In the genomic region with DNA sequence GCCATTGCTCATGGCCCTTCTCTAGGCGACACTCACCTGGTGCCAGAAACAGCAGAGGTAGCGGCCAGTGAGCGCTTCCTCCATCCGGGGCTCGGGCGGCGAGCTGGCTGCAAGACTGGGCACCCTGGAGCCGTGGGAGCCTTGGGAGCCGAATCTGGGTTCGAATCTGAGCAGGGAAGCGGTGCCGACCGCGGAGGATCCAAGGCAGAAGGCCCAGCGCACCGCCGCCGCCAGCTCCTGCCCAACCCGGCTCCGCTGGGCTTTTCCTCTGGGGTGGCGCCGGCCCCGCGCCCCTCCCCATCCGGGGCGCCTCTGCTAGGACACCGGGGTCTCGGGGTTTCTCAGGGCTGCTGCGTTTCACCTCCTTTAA, we compare ENCODE assay signal across 19 cellular contexts. TPM values are rescaled to one million over a fixed set of nuclear protein-coding genes. Genes with fewer than 3 reads are reported as not detected.
DNase-seq lines count a peak whose midpoint lies in the region; ATAC-seq and TF ChIP-seq lines count a peak whose summit lies in the region.
"Had no signal": no experiment of that assay in that cellular context is flagged by ENCODE, and none has a peak within 500 bp of the region (broad histone marks: within the 10 kb centered on the region; RNA-seq: fewer than 3 reads in every experiment).

No MANE protein-coding gene starts in this region.

- peak overlapping the region; percentile 45; the same call in 1 of the 2 replicates for H3K9ac ChIP-seq in ES-I3 (ENCODE audit: low read depth, low read length)
- H3K9ac ChIP-seq in iPS-15b (ENCODE audit: low read depth, low read length), result no peak overlapping the region
- H3K9ac ChIP-seq: KMS-11 had no signal

- peaks cover 27% of the 10 kb centered on the region for H3K27me3 Mint-ChIP-seq in brain

- H3K36me3 ChIP-seq in ES-I3 (ENCODE audit: insufficient read depth, low read length) (no peaks in the 10 kb centered on the region), iPS-15b (ENCODE audit: control insufficient read depth, insufficient read depth, low read length) (peaks cover 2% of the 10 kb centered on the region)

- peaks cover 4% of the 10 kb centered on the region; the same call in 1 of the 2 replicates for H3K4me1 ChIP-seq in ES-I3 (ENCODE audit: insufficient read depth, low read length)
- H3K4me1 ChIP-seq in iPS-15b (ENCODE audit: control insufficient read depth, insufficient read depth, low read length), result no peaks in the 10 kb centered on the region

- H3K36me3 Mint-ChIP-seq in brain, result no peaks in the 10 kb centered on the region
- H3K36me3 Mint-ChIP-seq: activated naive CD4-positive, alpha-beta T cell treated with anti-CD3 and anti-CD28 coated beads, Interleukin-2, amount 50 U/mL, for 72 hours; CD8-positive, alpha-beta memory T cell; mesothelial cell of epicardium had no signal

- peaks cover 0 to 3% (median 0%) of the 10 kb centered on the region in 5 experiments for H3K9me3 Mint-ChIP-seq in brain
- H3K9me3 Mint-ChIP-seq: activated naive CD4-positive, alpha-beta T cell treated with anti-CD3 and anti-CD28 coated beads, Interleukin-2, amount 50 U/mL, for 72 hours; CD8-positive, alpha-beta memory T cell; dendritic cell treated with granulocyte-macrophage colony-stimulating factor and Interleukin-4, amounts not matched to agents 40 ng/mL and 50 ng/mL, for 4 days; mesothelial cell of epicardium had no signal

- DNase-seq in posterior vena cava (ENCODE audit: low spot score), result peak; percentile 79
- no peak for DNase-seq in stimulated activated naive CD4-positive, alpha-beta T cell treated with Interleukin-2 at 50 U/mL for 16 hours (lab: John Stamatoyannopoulos, UW)
- DNase-seq in superior temporal gyrus (ENCODE audit: extremely low spot score), result no peak
- DNase-seq: activated CD4-positive, CD25-positive, alpha-beta regulatory T cell; activated CD8-positive, alpha-beta memory T cell treated with anti-CD3 and anti-CD28 coated beads, Interleukin-2, amount 50 U/mL, for 4 hours; NCI-H1436; NCI-H524; PC-3 had no signal

- peak overlapping the region; percentile 18 for H3K4me3 ChIP-seq in iPS-15b (ENCODE audit: low read depth, low read length)

- TF ChIP-seq CTCF in brain (conservative IDR thresholded peaks at IDR 0.05), result no peak

- H3K27ac Mint-ChIP-seq in brain, result peak overlapping the region in 2 of 5 experiments; percentile 82 to 84
- H3K27ac Mint-ChIP-seq: activated naive CD4-positive, alpha-beta T cell treated with anti-CD3 and anti-CD28 coated beads, Interleukin-2, amount 50 U/mL, for 72 hours; CD8-positive, alpha-beta memory T cell; dendritic cell treated with granulocyte-macrophage colony-stimulating factor and Interleukin-4, amounts not matched to agents 40 ng/mL and 50 ng/mL, for 4 days; mesothelial cell of epicardium had no signal

- H3K9me3 ChIP-seq in ES-I3 (ENCODE audit: control insufficient read depth, insufficient read depth, low read length) (no peaks in the 10 kb centered on the region), iPS-15b (ENCODE audit: control insufficient read depth, insufficient read depth, low read length) (no peaks in the 10 kb centered on the region)

- no peak for TF ChIP-seq POLR2A in GM18505 (IDR thresholded peaks at IDR 0.05; ENCODE audit: borderline replicate concordance, extremely low read depth, insufficient read depth, insufficient read length)

- H3K4me1 Mint-ChIP-seq in brain, result peaks cover 27% of the 10 kb centered on the region

- ATAC-seq in GM18505 (IDR thresholded peaks at IDR 0.05; ENCODE audit: unreplicated experiment), result no peak
- no peak for ATAC-seq in GM18502 (IDR thresholded peaks at IDR 0.05; ENCODE audit: poor library complexity, unreplicated experiment)
- ATAC-seq: activated naive CD4-positive, alpha-beta T cell treated with anti-CD3 and anti-CD28 coated beads, Interleukin-2, amount 50 U/mL, for 72 hours; PC-3 had no signal

- intact Hi-C loops in posterior vena cava (cut with DNase I), result loop anchor here (5.0 to 10.0 kb wide), 4 partner anchors 148 to 348 kb away; no protein-coding TSS in a partner anchor

- peaks cover 71% of the 10 kb centered on the region for H3K27me3 ChIP-seq in iPS-15b (ENCODE audit: control insufficient read depth, insufficient read depth, low read length)

- H3K4me3 Mint-ChIP-seq in brain, result peak overlapping the region; percentile 78 to 83 (median 81)
- H3K4me3 Mint-ChIP-seq: dendritic cell treated with granulocyte-macrophage colony-stimulating factor and Interleukin-4, amounts not matched to agents 40 ng/mL and 50 ng/mL, for 4 days had no signal

RNA-seq across cellular contexts. Expression of a gene that starts 1.7 kb away (rescaled TPM):
- 2.4 TPM for polyA plus RNA-seq in brain (ENCODE audit: insufficient read depth, low read depth, low replicate concordance)
- 10 to 100 TPM; 15.8 to 21.1 TPM for total RNA-seq in posterior vena cava
- total RNA-seq: CD8-positive, alpha-beta memory T cell had no signal
- polyA plus RNA-seq: CD8-positive, alpha-beta memory T cell had no signal

RNA-seq across cellular contexts. Expression of a gene that starts 46.0 kb away (rescaled TPM):
- not detected for polyA plus RNA-seq in brain (ENCODE audit: insufficient read depth, low read depth, low replicate concordance)
- not detected for total RNA-seq in posterior vena cava
- total RNA-seq: activated naive CD4-positive, alpha-beta T cell treated with anti-CD3 and anti-CD28 coated beads, Interleukin-2, amount 50 U/mL, for 72 hours; CD8-positive, alpha-beta memory T cell; G401; mesothelial cell of epicardium; PC-3 had no signal
- polyA plus RNA-seq: CD8-positive, alpha-beta memory T cell had no signal
